In the genomic region with DNA sequence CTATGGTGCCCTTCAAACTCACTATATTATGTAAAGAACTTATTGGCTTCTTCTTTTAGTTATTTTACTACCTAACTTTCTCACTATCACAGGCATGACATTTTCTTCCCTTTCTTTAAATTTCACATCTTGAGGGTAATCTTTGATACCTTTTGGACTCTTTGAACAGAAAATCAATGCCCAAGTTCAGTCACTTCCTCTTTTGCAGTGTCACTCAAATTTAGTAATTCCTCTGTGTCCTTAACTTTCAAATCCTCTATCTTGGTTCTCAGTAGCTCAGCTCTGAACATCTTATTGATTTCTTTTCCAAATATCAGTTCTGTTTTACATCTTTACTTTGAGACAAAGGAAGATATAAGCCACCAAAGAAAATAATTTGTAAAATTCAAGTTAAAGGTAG, we compare ENCODE assay signal across 23 cellular contexts.
"Had no signal": no experiment of that assay in that cellular context is flagged by ENCODE, and none has a peak within 500 bp of the region (broad histone marks: within the 10 kb centered on the region; RNA-seq: fewer than 3 reads in every experiment).

No MANE protein-coding gene starts in this region.

- H3K4me3 ChIP-seq: adrenal gland, ascending aorta, lower lobe of right lung, right lobe of liver, suprapubic skin, tibial nerve had no signal

- H3K4me1 ChIP-seq: adrenal gland, ascending aorta, lower lobe of right lung, right lobe of liver, suprapubic skin, tibial nerve had no signal

- DNase-seq: activated CD4-positive, alpha-beta T cell treated with anti-CD3 and anti-CD28 coated beads for 36 hours; activated CD4-positive, alpha-beta T cell treated with anti-CD3 and anti-CD28 coated beads, Interleukin-2, amount 50 U/mL, for 4 hours; activated CD8-positive, alpha-beta memory T cell treated with anti-CD3 and anti-CD28 coated beads, Interleukin-2, amount 50 U/mL, for 48 hours; activated naive CD4-positive, alpha-beta T cell; activated T-cell treated with anti-CD3 and anti-CD28 coated beads, Interleukin-2, amount 50 U/mL, for 4 hours; adrenal gland; brain microvascular endothelial cell; caudate nucleus; effector CD4-positive, alpha-beta T cell; foreskin fibroblast; lower lobe of right lung; mesendoderm; naive B cell; posterior cingulate gyrus; right lobe of liver; small intestine; stimulated activated CD4-positive, alpha-beta T cell treated with anti-CD3 and anti-CD28 coated beads, Interleukin-2, amount 100 ng/mL, for 24 hours; stimulated activated naive CD8-positive, alpha-beta T cell treated with anti-CD3 and anti-CD28 coated beads, Interleukin-15, amount 100 ng/mL, for 72 hours had no signal

- H3K27me3 ChIP-seq: adrenal gland, ascending aorta, brain microvascular endothelial cell, right lobe of liver, suprapubic skin, tibial nerve had no signal

- H3K27ac ChIP-seq: adrenal gland, ascending aorta, brain microvascular endothelial cell, lower lobe of right lung, right lobe of liver, suprapubic skin, tibial nerve had no signal

- ATAC-seq: activated CD4-positive, alpha-beta T cell treated with anti-CD3 and anti-CD28 coated beads for 36 hours; activated T-cell treated with anti-CD3 and anti-CD28 coated beads, Interleukin-2, amount 50 U/mL, for 4 hours; left lobe of liver; lower lobe of right lung; right lobe of liver; stimulated activated effector memory CD8-positive, alpha-beta T cell treated with anti-CD3 and anti-CD28 coated beads, Interleukin-12 subunit alpha, Interleukin-12 subunit beta, amount 100 ng/mL, for 72 hours; stimulated activated naive CD8-positive, alpha-beta T cell treated with anti-CD3 and anti-CD28 coated beads, Interleukin-15, amount 100 ng/mL, for 72 hours had no signal

- H3K9me3 ChIP-seq: adrenal gland, right lobe of liver, suprapubic skin, tibial nerve had no signal

- H3K36me3 ChIP-seq: adrenal gland, brain microvascular endothelial cell, lower lobe of right lung had no signal
